8 cellular contexts compared by ENCODE assay signal in genomic region chr5:37208883-37209808, GRCh38. TPM values are rescaled to one million over a fixed set of nuclear protein-coding genes. Genes with fewer than 3 reads are reported as not detected.
DNase-seq lines count a peak whose midpoint lies in the region; ATAC-seq and TF ChIP-seq lines count a peak whose summit lies in the region.

No MANE protein-coding gene starts in this region.

- 69% methylated on average over 32 of the region's 32 CpGs for WGBS in prostate gland

- H3K4me1 ChIP-seq in prostate gland (replicated peaks) = no peaks in the 10 kb centered on the region

- peak overlapping the region in 2 of 21 experiments; percentile 1 to 28 for H3K27ac ChIP-seq in skin epidermis
- H3K27ac ChIP-seq in prostate gland = no peak overlapping the region

- H3K4me3 ChIP-seq in WI38 (ENCODE audit: low read depth, low read length) (peak overlapping the region; percentile 51), fibroblast of mammary gland (ENCODE audit: control insufficient read depth, low read depth, low read length) (peak overlapping the region; percentile 37), skin epidermis (peak overlapping the region in 4 of 7 experiments; percentile 3 to 29 (median 14)), prostate gland (no peak overlapping the region)

- TF ChIP-seq POLR2A in prostate gland (IDR thresholded peaks at IDR 0.05) = no peak

- ATAC-seq in GM18511 (IDR thresholded peaks at IDR 0.05; ENCODE audit: unreplicated experiment) = peak; percentile 71

- DNase-seq in fibroblast of mammary gland (ENCODE audit: low read depth) (peak; percentile 55), prostate gland (ENCODE audit: low spot score) (no peak), middle frontal gyrus (ENCODE audit: extremely low spot score, low spot score) (no peak), DMS 273 (lab: John Stamatoyannopoulos, UW; ENCODE audit: unreplicated experiment) (no peak), NCI-H2107 treated with DMSO at 0.1 percent for 48 hours (lab: John Stamatoyannopoulos, UW; ENCODE audit: unreplicated experiment) (no peak)

- peaks cover 0 to 5% of the 10 kb centered on the region in 2 donors for H3K36me3 ChIP-seq in prostate gland

- H3K27me3 ChIP-seq in prostate gland (replicated peaks; ENCODE audit: insufficient read depth) = no peaks in the 10 kb centered on the region

- H3K9me3 ChIP-seq in prostate gland = no peaks in the 10 kb centered on the region

- TF ChIP-seq CTCF in WI38 (IDR thresholded peaks at IDR 0.05; ENCODE audit: low read depth, low read length) (no peak), fibroblast of mammary gland (conservative IDR thresholded peaks at IDR 0.05; ENCODE audit: control insufficient read depth, insufficient read depth, low read depth, low read length) (no peak), prostate gland (IDR thresholded peaks at IDR 0.05) (no peak)

- intact Hi-C loops in prostate gland (cut with DNase I) = no loop called here

RNA-seq across cellular contexts. Expression of gene CPLANE1, which starts 40.0 kb away (rescaled TPM):
- 10 to 100 TPM; 17.2 to 27.8 TPM for total RNA-seq in prostate gland

Comparison
In these comparisons a context has a peak if more than half of its experiments do, and no peak if none do; other contexts are left out.
1. H3K4me3 ChIP-seq: peak in WI38 (single experiment), fibroblast of mammary gland (single experiment) and skin epidermis (4 of 7); none in prostate gland (0 of 2).